ENCODE assay signal across 1 cellular context in the genomic region with DNA sequence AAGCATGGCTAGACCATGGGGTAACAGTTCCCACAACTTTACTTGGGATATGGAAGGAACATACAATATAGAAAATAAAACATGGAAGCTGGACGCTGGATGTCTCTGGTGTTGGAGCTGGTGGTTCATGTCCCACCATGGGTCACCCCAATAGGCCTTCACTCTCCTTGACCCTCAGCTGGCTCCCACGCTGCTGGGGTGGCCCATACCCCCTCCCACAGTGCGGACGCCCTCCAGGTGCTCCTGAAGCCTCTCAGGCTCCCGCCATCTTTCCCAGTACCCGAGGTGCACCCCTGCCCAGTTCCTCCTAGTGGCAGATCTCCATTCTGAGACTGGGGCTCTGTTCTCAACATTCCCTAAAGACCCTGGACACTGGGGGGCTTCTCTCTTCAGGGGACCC.
TF ChIP-seq lines count a peak whose summit lies in the region.

No MANE protein-coding gene starts in this region.

TF ChIP-seq in GM23338, 12 proteins besides CTCF, POLR2A, EP300 and RAD21:
- TF ChIP-seq EZH2phosphoT487 (IDR thresholded peaks at IDR 0.05; ENCODE audit: unreplicated experiment): no peak
- TF ChIP-seq ETS1 (IDR thresholded peaks at IDR 0.05): no peak
- no peak for TF ChIP-seq POLR2AphosphoS5 (IDR thresholded peaks at IDR 0.05; ENCODE audit: low read depth)
- TF ChIP-seq ZNF331 (CRISPR knock-in tag; IDR thresholded peaks at IDR 0.05; ENCODE audit: low read depth): no peak
- TF ChIP-seq REST (IDR thresholded peaks at IDR 0.05; ENCODE audit: unreplicated experiment): no peak
- no peak for TF ChIP-seq CREB1 (CRISPR knock-in tag; IDR thresholded peaks at IDR 0.05; ENCODE audit: low read depth)
- no peak for TF ChIP-seq ZNF114 (CRISPR knock-in tag; IDR thresholded peaks at IDR 0.05)
- no peak for TF ChIP-seq NANOG (IDR thresholded peaks at IDR 0.05; ENCODE audit: borderline replicate concordance)
- TF ChIP-seq EZH2 (IDR thresholded peaks at IDR 0.05; ENCODE audit: low read depth, unreplicated experiment): no peak
